ENCODE assay signal across 8 cellular contexts in the genomic region with DNA sequence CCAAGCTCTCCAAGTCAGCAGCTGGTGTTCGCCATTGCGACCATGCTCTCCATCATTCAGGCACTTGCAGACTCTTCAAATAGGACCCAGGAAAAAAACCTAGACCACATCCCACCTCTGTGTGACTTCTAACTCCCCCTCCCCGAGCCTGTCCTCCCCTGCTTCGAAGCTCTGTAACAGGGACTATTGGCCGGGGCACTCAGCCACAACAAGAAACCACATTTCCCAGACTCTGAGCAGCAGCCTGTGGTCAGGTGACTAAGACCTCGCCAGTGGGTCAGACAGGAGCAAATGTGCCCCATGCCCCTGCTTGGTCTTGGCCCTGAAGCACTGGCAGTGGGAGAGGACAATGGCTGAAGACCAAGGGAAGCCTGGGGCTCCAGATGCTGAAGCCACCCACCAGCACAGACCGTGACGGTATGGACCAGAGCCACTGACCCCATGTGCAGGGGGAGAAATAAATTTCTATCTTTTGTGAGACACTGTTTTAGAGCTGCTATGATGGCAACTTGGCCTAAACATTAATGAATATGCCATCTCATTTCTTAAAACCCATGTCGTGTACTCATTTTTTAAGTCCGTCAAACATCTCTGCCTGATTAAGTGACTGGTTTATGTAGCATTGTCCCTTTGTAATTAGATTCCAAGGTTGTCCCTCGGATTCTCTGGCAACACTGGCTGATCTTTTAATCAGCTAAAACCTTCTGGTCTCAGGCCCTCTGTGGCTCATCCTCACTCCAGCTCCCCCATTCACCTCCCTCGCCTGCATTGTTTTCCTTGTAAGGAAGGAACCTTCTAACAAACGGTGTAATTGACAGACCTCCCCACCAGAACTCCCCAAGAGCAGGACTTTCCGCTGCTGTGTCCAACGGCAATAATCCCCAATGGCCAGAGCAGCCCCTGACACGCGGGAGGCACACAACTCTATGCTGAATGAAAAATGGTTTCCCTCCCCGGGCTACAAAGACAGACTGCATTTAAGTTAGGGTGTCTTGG.
A peak's percentile ranks its signal among the peaks of the same experiment; 100 is the strongest.
DNase-seq lines count a peak whose midpoint lies in the region; ATAC-seq and TF ChIP-seq lines count a peak whose summit lies in the region.

No MANE protein-coding gene starts in this region.

- TF ChIP-seq POLR2A in breast epithelium (IDR thresholded peaks at IDR 0.05): no peak

- H3K27ac ChIP-seq in breast epithelium: peak overlapping the region in 1 of 2 donors; percentile 13
- peak overlapping the region; percentile 71 for H3K27ac ChIP-seq in WERI-Rb-1
- H3K27ac ChIP-seq in mesenchymal stem cell (ENCODE audit: low read length, poor library complexity, severe bottlenecking): no peak overlapping the region
- no peak overlapping the region for H3K27ac ChIP-seq in Karpas-422 (ENCODE audit: low read length)

- H3K9me2 ChIP-seq in Karpas-422 (replicated peaks; ENCODE audit: insufficient read depth, low read length): no peaks in the 10 kb centered on the region

- POLR2A ChIA-PET in MCF 10A (lab: Yijun Ruan, JAX): no interaction called here

- CTCF ChIA-PET in MCF 10A (lab: Yijun Ruan, JAX): interaction anchor here (0.7 to 1.3 kb wide), 2 partner anchors 23 to 34 kb away, joined by 4 read pairs; no protein-coding TSS in a partner anchor

- peaks cover 36% of the 10 kb centered on the region for H4K20me1 ChIP-seq in Karpas-422 (ENCODE audit: insufficient read depth, low read depth, low read length)

- no peaks in the 10 kb centered on the region for H3K27me3 ChIP-seq in breast epithelium
- H3K27me3 ChIP-seq in WERI-Rb-1 (ENCODE audit: insufficient read depth, low read depth, severe bottlenecking): no peaks in the 10 kb centered on the region
- H3K27me3 ChIP-seq in mesenchymal stem cell (ENCODE audit: control insufficient read depth in 1 of 2, insufficient read depth in 1 of 2, low read length in 2 of 2): no peaks in the 10 kb centered on the region
- H3K27me3 ChIP-seq in Karpas-422 (ENCODE audit: low read length): no peaks in the 10 kb centered on the region

- no peaks in the 10 kb centered on the region for H3K9me3 Mint-ChIP-seq in MCF 10A (ENCODE audit: unreplicated experiment)

- H3K4me2 ChIP-seq in mesenchymal stem cell (ENCODE audit: low read length, poor library complexity, severe bottlenecking): no peak overlapping the region
- H3K4me2 ChIP-seq in Karpas-422 (ENCODE audit: low read depth, low read length, poor library complexity, severe bottlenecking): no peak overlapping the region

- peak overlapping the region in 1 of 2 experiments; percentile 63 for H3K14ac ChIP-seq in mesenchymal stem cell (ENCODE audit: low read length in 2 of 2)

- peak; percentile 23 for DNase-seq in MCF 10A (ENCODE audit: unreplicated experiment)
- DNase-seq in breast epithelium (ENCODE audit: low spot score in 2 of 2): no peak
- DNase-seq in WERI-Rb-1: peak; percentile 97
- peak; percentile 68 for DNase-seq in mesenchymal stem cell
- DNase-seq in Karpas-422: no peak
- no peak for DNase-seq in effector CD4-positive, alpha-beta T cell

- no peaks in the 10 kb centered on the region for H3K27me3 Mint-ChIP-seq in MCF 10A (ENCODE audit: insufficient read depth, unreplicated experiment)

- peaks cover 3 to 16% of the 10 kb centered on the region in 2 donors for H3K4me1 ChIP-seq in breast epithelium
- H3K4me1 ChIP-seq in mesenchymal stem cell (ENCODE audit: control insufficient read depth, insufficient read depth, low read depth, low read length): peaks cover 39% of the 10 kb centered on the region
- H3K4me1 ChIP-seq in Karpas-422 (ENCODE audit: low read length): no peaks in the 10 kb centered on the region; the same call in 1 of the 2 replicates

- H2AFZ ChIP-seq in mesenchymal stem cell (ENCODE audit: low read depth, low read length) (no peak overlapping the region), Karpas-422 (ENCODE audit: low read length) (no peak overlapping the region)

- intact Hi-C loops in MCF 10A (cut with micrococcal nuclease): no loop called here
- intact Hi-C loops in breast epithelium (cut with DNase I; ENCODE audit: low total_unique reads): no loop called here

- H3K79me2 ChIP-seq in Karpas-422 (ENCODE audit: low read length): peaks cover 70% of the 10 kb centered on the region

- H3K9me3 ChIP-seq in breast epithelium (no peaks in the 10 kb centered on the region), WERI-Rb-1 (ENCODE audit: severe bottlenecking) (no peaks in the 10 kb centered on the region), mesenchymal stem cell (ENCODE audit: control insufficient read depth, low read length) (no peaks in the 10 kb centered on the region), Karpas-422 (ENCODE audit: low read length) (no peaks in the 10 kb centered on the region)

- ATAC-seq in HG03045 (IDR thresholded peaks at IDR 0.05; ENCODE audit: unreplicated experiment) (peak; percentile 37), HG02840 (IDR thresholded peaks at IDR 0.05; ENCODE audit: low FRiP score, unreplicated experiment) (no peak)

- peak overlapping the region; percentile 57 for H4K8ac ChIP-seq in mesenchymal stem cell (ENCODE audit: low read length)

- H3K36me3 ChIP-seq in breast epithelium: no peaks in the 10 kb centered on the region
- H3K36me3 ChIP-seq in WERI-Rb-1: peaks cover 24% of the 10 kb centered on the region
- peaks cover 19 to 24% of the 10 kb centered on the region in 2 experiments for H3K36me3 ChIP-seq in mesenchymal stem cell (ENCODE audit: control insufficient read depth in 1 of 2, insufficient read depth in 2 of 2, low read depth in 1 of 2, low read length in 2 of 2)
- H3K36me3 ChIP-seq in Karpas-422 (ENCODE audit: insufficient read depth, low read length): peaks cover 6% of the 10 kb centered on the region; the same call in 1 of the 2 replicates

- H2BK5ac ChIP-seq in mesenchymal stem cell (ENCODE audit: low read depth, low read length, poor library complexity, severe bottlenecking): no peak overlapping the region

- H3K9ac ChIP-seq in mesenchymal stem cell (ENCODE audit: low read length): no peak overlapping the region
- no peak overlapping the region for H3K9ac ChIP-seq in Karpas-422 (ENCODE audit: low read length)

- H3K27ac Mint-ChIP-seq in MCF 10A (ENCODE audit: low read depth, unreplicated experiment): peak overlapping the region; percentile 46

- BruUV-seq in MCF 10A (replicated peaks; lab: Mats Ljungman, UMichigan): no TSS peak

- peak overlapping the region; percentile 24 for H2BK120ac ChIP-seq in mesenchymal stem cell (ENCODE audit: low read depth, low read length)

- H2AK5ac ChIP-seq in mesenchymal stem cell (ENCODE audit: low read length, severe bottlenecking): no peak overlapping the region

- TF ChIP-seq CTCF in MCF 10A (IDR thresholded peaks at IDR 0.05; ENCODE audit: unreplicated experiment) (no peak), breast epithelium (IDR thresholded peaks at IDR 0.05) (no peak), WERI-Rb-1 (IDR thresholded peaks at IDR 0.05; ENCODE audit: low read depth, low read length) (peak; percentile 31; the same call in 1 of the 2 replicates)

- H3K4me1 Mint-ChIP-seq in MCF 10A (ENCODE audit: insufficient read depth, unreplicated experiment): peaks cover 34% of the 10 kb centered on the region

- no peak overlapping the region for H3K4me3 Mint-ChIP-seq in MCF 10A (ENCODE audit: unreplicated experiment)

- H3K23ac ChIP-seq in mesenchymal stem cell (ENCODE audit: low read length in 2 of 2): no peak overlapping the region

- peak overlapping the region; percentile 28 to 81 for H2BK12ac ChIP-seq in mesenchymal stem cell (ENCODE audit: low read length in 2 of 2)

- H3K36me3 Mint-ChIP-seq in MCF 10A (ENCODE audit: insufficient read depth, unreplicated experiment): peaks cover 42% of the 10 kb centered on the region

- H3K18ac ChIP-seq in mesenchymal stem cell (ENCODE audit: low read depth in 1 of 2, low read length in 2 of 2): peak overlapping the region; percentile 84 to 87

- peak overlapping the region; percentile 55 for H4K91ac ChIP-seq in mesenchymal stem cell (ENCODE audit: low read length)

- peak overlapping the region in 1 of 2 experiments; percentile 40 for H3K4ac ChIP-seq in mesenchymal stem cell (ENCODE audit: low read depth in 1 of 2, low read length in 2 of 2)

- WGBS in mesenchymal stem cell: 78% methylated on average over 18 of the region's 18 CpGs

- peaks cover 48% of the 10 kb centered on the region for H3K79me1 ChIP-seq in mesenchymal stem cell (replicated peaks; ENCODE audit: low read length, poor library complexity, severe bottlenecking)

- H2BK15ac ChIP-seq in mesenchymal stem cell (ENCODE audit: low read depth, poor library complexity, severe bottlenecking): peak overlapping the region; percentile 17

- H3K4me3 ChIP-seq in breast epithelium (no peak overlapping the region), WERI-Rb-1 (ENCODE audit: low read depth, low read length) (peak overlapping the region; percentile 28), mesenchymal stem cell (ENCODE audit: insufficient read depth in 1 of 2, low read depth in 1 of 2, low read length in 2 of 2) (no peak overlapping the region), Karpas-422 (ENCODE audit: low read length) (no peak overlapping the region)

Comparison
In these comparisons a context has a peak if more than half of its experiments do, and no peak if none do; other contexts are left out.
1. DNase-seq: peak in MCF 10A (single experiment), WERI-Rb-1 (single experiment) and mesenchymal stem cell (single experiment); none in breast epithelium (0 of 2), Karpas-422 (single experiment) and effector CD4-positive, alpha-beta T cell (single experiment).